18 cellular contexts compared by ENCODE assay signal in genomic region chr13:110365876-110366275, GRCh38. TPM values are rescaled to one million over a fixed set of nuclear protein-coding genes. Genes with fewer than 3 reads are reported as not detected.
"Had no signal": no experiment of that assay in that cellular context is flagged by ENCODE, and none has a peak within 500 bp of the region (broad histone marks: within the 10 kb centered on the region; RNA-seq: fewer than 3 reads in every experiment).

No MANE protein-coding gene starts in this region.

- H3K4me1 Mint-ChIP-seq: activated B cell treated with CpG ODN at 0.5 μM for 24 hours; activated CD4-positive, alpha-beta T cell treated with anti-CD3 and anti-CD28 coated beads, Interleukin-2, amount 10 ng/mL, durations not matched to agents 7 days and 5 days; natural killer cell had no signal

- ATAC-seq: activated naive CD4-positive, alpha-beta T cell treated with anti-CD3 and anti-CD28 coated beads, Interleukin-2, amount 50 U/mL, for 72 hours; natural killer cell; upper lobe of right lung had no signal

- H3K4me3 Mint-ChIP-seq: activated B cell treated with CpG ODN at 0.5 μM for 24 hours; activated CD4-positive, alpha-beta T cell treated with anti-CD3 and anti-CD28 coated beads, Interleukin-2, amount 10 ng/mL, durations not matched to agents 7 days and 5 days; natural killer cell had no signal

- H3K79me2 ChIP-seq: parathyroid adenoma had no signal

- H2AFZ ChIP-seq: parathyroid adenoma had no signal

- H3K4me1 ChIP-seq: parathyroid adenoma had no signal

- H3K27ac ChIP-seq: neutrophil, parathyroid adenoma, upper lobe of right lung had no signal

- DNase-seq: activated B cell treated with CpG ODN at 0.5 μM for 24 hours; activated CD4-positive, alpha-beta T cell treated with anti-CD3 and anti-CD28 coated beads, Interleukin-2, amount 10 ng/mL, durations not matched to agents 7 days and 5 days; activated CD8-positive, alpha-beta memory T cell treated with anti-CD3 and anti-CD28 coated beads, Interleukin-2, amount 50 U/mL, for 4 hours; activated gamma-delta T cell; activated T-cell treated with anti-CD3 and anti-CD28 coated beads, Interleukin-2, amount 50 U/mL, for 48 hours; caudate nucleus; cortex of kidney; mesendoderm; natural killer cell; stimulated activated CD4-positive, alpha-beta T cell treated with anti-CD3 and anti-CD28 coated beads, Interleukin-1b, Interleukin-23, amount 100 ng/mL, for 48 hours; stimulated activated naive CD4-positive, alpha-beta T cell treated with Interleukin-2 at 50 U/mL for 16 hours; SW 1271; upper lobe of right lung had no signal

- H3K9me3 ChIP-seq: neutrophil, upper lobe of right lung had no signal

- H3K36me3 ChIP-seq: neutrophil, upper lobe of right lung had no signal

- FAIRE-seq: endometrium had no signal

- H3K9me3 Mint-ChIP-seq: activated B cell treated with CpG ODN at 0.5 μM for 24 hours; activated CD4-positive, alpha-beta T cell treated with anti-CD3 and anti-CD28 coated beads, Interleukin-2, amount 10 ng/mL, durations not matched to agents 7 days and 5 days; activated naive CD4-positive, alpha-beta T cell treated with anti-CD3 and anti-CD28 coated beads, Interleukin-2, amount 50 U/mL, for 72 hours; natural killer cell had no signal

- H3K27ac Mint-ChIP-seq: activated B cell treated with CpG ODN at 0.5 μM for 24 hours; activated CD4-positive, alpha-beta T cell treated with anti-CD3 and anti-CD28 coated beads, Interleukin-2, amount 10 ng/mL, durations not matched to agents 7 days and 5 days; activated naive CD4-positive, alpha-beta T cell treated with anti-CD3 and anti-CD28 coated beads, Interleukin-2, amount 50 U/mL, for 72 hours; natural killer cell had no signal

- H3K4me3 ChIP-seq: upper lobe of right lung had no signal

- H3K9ac ChIP-seq: parathyroid adenoma had no signal

- H3K36me3 Mint-ChIP-seq: activated naive CD4-positive, alpha-beta T cell treated with anti-CD3 and anti-CD28 coated beads, Interleukin-2, amount 50 U/mL, for 72 hours; natural killer cell had no signal

- H3K27me3 ChIP-seq: upper lobe of right lung had no signal

RNA-seq across cellular contexts. Expression of gene COL4A2, which starts 58.8 kb away (rescaled TPM):
- total RNA-seq: activated B cell treated with CpG ODN at 0.5 μM for 24 hours; activated CD4-positive, alpha-beta T cell treated with anti-CD3 and anti-CD28 coated beads, Interleukin-2, amount 10 ng/mL, durations not matched to agents 7 days and 5 days; natural killer cell; T-helper 2 cell treated with Interferon-gamma antibody and Interleukin-4, amounts not matched to agents 100 ng/mL and 5 ng/mL, for 36 hours had no signal

RNA-seq across cellular contexts. Expression of gene COL4A1, which starts 58.9 kb away (rescaled TPM):
- total RNA-seq: activated B cell treated with CpG ODN at 0.5 μM for 24 hours; natural killer cell; T-helper 2 cell treated with Interferon-gamma antibody and Interleukin-4, amounts not matched to agents 100 ng/mL and 5 ng/mL, for 36 hours had no signal
